In the genomic region with DNA sequence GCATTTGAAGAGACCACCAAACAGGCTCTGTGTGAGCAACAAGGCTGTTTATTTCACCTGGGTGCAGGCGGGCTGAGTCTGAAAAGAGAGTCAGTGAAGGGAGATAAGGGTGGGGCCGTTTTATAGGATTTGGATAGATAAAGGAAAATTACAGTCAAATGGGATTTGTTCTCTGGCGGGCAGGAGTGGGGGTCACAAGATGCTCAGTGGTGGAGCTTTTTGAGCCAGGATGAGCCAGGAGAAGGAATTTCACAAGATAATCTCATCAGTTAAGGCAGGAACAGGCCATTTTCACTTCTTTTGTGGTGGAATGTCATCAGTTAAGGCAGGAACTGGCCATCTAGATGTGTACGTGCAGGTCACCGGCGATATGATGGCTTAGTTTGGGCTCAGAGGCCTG, we compare ENCODE assay signal across 15 cellular contexts. TPM values are rescaled to one million over a fixed set of nuclear protein-coding genes. Genes with fewer than 3 reads are reported as not detected.
"Had no signal": no experiment of that assay in that cellular context is flagged by ENCODE, and none has a peak within 500 bp of the region (broad histone marks: within the 10 kb centered on the region; RNA-seq: fewer than 3 reads in every experiment).

No MANE protein-coding gene starts in this region.

RNA-seq across cellular contexts. Expression of gene CFAP95, which starts 3.0 kb away (rescaled TPM):
- total RNA-seq: activated B cell treated with CpG ODN at 0.5 μM for 24 hours; activated CD4-positive, alpha-beta memory T cell treated with anti-CD3 and anti-CD28 coated beads for 36 hours; activated CD4-positive, alpha-beta T cell treated with anti-CD3 and anti-CD28 coated beads, Interleukin-2, amount 10 ng/mL, durations not matched to agents 24 days and 14 days; activated CD8-positive, alpha-beta T cell treated with anti-CD3 and anti-CD28 coated beads for 36 hours; activated naive CD4-positive, alpha-beta T cell treated with anti-CD3 and anti-CD28 coated beads for 36 hours; activated naive CD4-positive, alpha-beta T cell treated with anti-CD3 and anti-CD28 coated beads, Interleukin-2, amount 50 U/mL, for 72 hours; activated T-cell treated with anti-CD3 and anti-CD28 coated beads, Interleukin-2, amount 50 U/mL, for 4 hours; activated T-cell treated with anti-CD3 and anti-CD28 coated beads, Interleukin-2, amount 50 U/mL, for 72 hours; activated T-helper 1 cell treated with anti-CD3 and anti-CD28 coated beads, Interleukin-12 subunit alpha, Interleukin-12 subunit beta, Interleukin-2, Interleukin-4 antibody, amounts not matched to agents 30 ng/mL and 10 ng/mL and 1 ng/mL, durations not matched to agents 14 hours and 24 hours and 36 hours; activated T-helper 17 cell treated with anti-CD3 and anti-CD28 coated beads, Interleukin-2, amount 50 U/mL, for 72 hours; aorta; breast epithelium; cerebellum; T-helper 1 cell treated with Interleukin-12 subunit alpha and Interleukin-12 subunit beta and Interleukin-4 antibody, amounts not matched to agents 30 ng/mL and 1 ng/mL, for 36 hours; T-helper 17 cell had no signal
- polyA plus RNA-seq: aorta had no signal
